8 cellular contexts compared by ENCODE assay signal in genomic region chr1:155061381-155062150, GRCh38. TPM values are rescaled to one million over a fixed set of nuclear protein-coding genes. Genes with fewer than 3 reads are reported as not detected.
DNase-seq lines count a peak whose midpoint lies in the region; ATAC-seq and TF ChIP-seq lines count a peak whose summit lies in the region.

No MANE protein-coding gene starts in this region.

- TF ChIP-seq CTCF in OCI-LY7 (conservative IDR thresholded peaks at IDR 0.05; ENCODE audit: low read length): peak; percentile 92

- H4K20me1 ChIP-seq in Karpas-422 (ENCODE audit: insufficient read depth, low read depth, low read length): 0 out of 2 replicates have a peak, but pooled peaks cover 4% of the 10 kb centered on the region
- H4K20me1 ChIP-seq in OCI-LY7 (ENCODE audit: insufficient read depth, low read length): no peaks in the 10 kb centered on the region

- H3K27me3 ChIP-seq in Karpas-422 (ENCODE audit: low read length): no peaks in the 10 kb centered on the region

- no peaks in the 10 kb centered on the region for H3K27me3 Mint-ChIP-seq in naive thymus-derived CD8-positive, alpha-beta T cell

- CTCF ChIA-PET in OCI-LY7 (lab: Charles Lee; ENCODE audit: unreplicated experiment): interaction anchor here (0.5 to 1.5 kb wide), 7 partner anchors 8 to 170 kb away, joined by 3 to 6 read pairs (median 4); partner anchors contain the start of genes ADAM15, FLAD1 and LENEP

- peak overlapping the region; percentile 95 for H3K4me2 ChIP-seq in Karpas-422 (ENCODE audit: low read depth, low read length, poor library complexity, severe bottlenecking)
- H3K4me2 ChIP-seq in OCI-LY7 (ENCODE audit: low read length): peak overlapping the region; percentile 90

- H3K79me2 ChIP-seq in Karpas-422 (ENCODE audit: low read length) (peaks cover 11% of the 10 kb centered on the region), OCI-LY7 (ENCODE audit: insufficient read depth, low read depth, low read length) (peaks cover 7% of the 10 kb centered on the region; the same call in 1 of the 2 replicates)

- no peak overlapping the region for H2AFZ ChIP-seq in Karpas-422 (ENCODE audit: low read length)
- H2AFZ ChIP-seq in OCI-LY7 (ENCODE audit: low read length): peak overlapping the region; percentile 44; the same call in 1 of the 2 replicates

- H3K4me3 ChIP-seq in Karpas-422 (ENCODE audit: low read length) (peak overlapping the region; percentile 70), OCI-LY7 (ENCODE audit: low read depth, low read length, poor library complexity, severe bottlenecking) (peak overlapping the region; percentile 84)

- no TSS peak for BruUV-seq in OCI-LY7 (replicated peaks; lab: Mats Ljungman, UMichigan)

- intact Hi-C loops in OCI-LY7 (cut with micrococcal nuclease; ENCODE audit: unreplicated experiment): loop anchor here (1.0 to 5.0 kb wide), 10 partner anchors 17 to 503 kb away; partner anchors contain the start of genes ADAR, FLAD1, PYGO2 and UBE2Q1

- DNase-seq in AG08396 (ENCODE audit: low spot score) (peak; percentile 92), Karpas-422 (peak; percentile 99), OCI-LY7 (ENCODE audit: low spot score) (peak; percentile 97), activated T-cell treated with anti-CD3 and anti-CD28 coated beads for 1 hour (ENCODE audit: low read depth) (peak; percentile 97), erythroblast (lab: John Stamatoyannopoulos, UW) (peak; percentile 87 to 93)
- DNase-seq in naive thymus-derived CD8-positive, alpha-beta T cell: peak; percentile 88 to 98 (median 92)
- peak; percentile 99 to 100 for DNase-seq in stimulated activated effector memory CD8-positive, alpha-beta T cell treated with anti-CD3 and anti-CD28 coated beads, Interleukin-12 subunit alpha, Interleukin-12 subunit beta, amount 100 ng/mL, for 72 hours (ENCODE audit: low spot score in 2 of 2)

- H3K4me1 Mint-ChIP-seq in naive thymus-derived CD8-positive, alpha-beta T cell: peaks cover 16 to 44% (median 34%) of the 10 kb centered on the region in 4 donors
- peaks cover 36% of the 10 kb centered on the region for H3K4me1 Mint-ChIP-seq in stimulated activated effector memory CD8-positive, alpha-beta T cell treated with anti-CD3 and anti-CD28 coated beads, Interleukin-12 subunit alpha, Interleukin-12 subunit beta, amount 100 ng/mL, for 72 hours

- peak overlapping the region; percentile 67 for H3K9ac ChIP-seq in Karpas-422 (ENCODE audit: low read length)

- H3K9me3 ChIP-seq in Karpas-422 (ENCODE audit: low read length) (no peaks in the 10 kb centered on the region), OCI-LY7 (ENCODE audit: low read length) (no peaks in the 10 kb centered on the region)

- H3K27ac ChIP-seq in Karpas-422 (ENCODE audit: low read length): peak overlapping the region; percentile 67
- peak overlapping the region; percentile 29 for H3K27ac ChIP-seq in OCI-LY7 (ENCODE audit: low read depth, low read length, poor library complexity, severe bottlenecking)

- H3K27ac Mint-ChIP-seq in naive thymus-derived CD8-positive, alpha-beta T cell: peak overlapping the region in 4 of 10 donors; percentile 28 to 87 (median 64)
- H3K27ac Mint-ChIP-seq in stimulated activated effector memory CD8-positive, alpha-beta T cell treated with anti-CD3 and anti-CD28 coated beads, Interleukin-12 subunit alpha, Interleukin-12 subunit beta, amount 100 ng/mL, for 72 hours: peak overlapping the region; percentile 56

- H3K9me3 Mint-ChIP-seq in naive thymus-derived CD8-positive, alpha-beta T cell: no peaks in the 10 kb centered on the region
- no peaks in the 10 kb centered on the region for H3K9me3 Mint-ChIP-seq in stimulated activated effector memory CD8-positive, alpha-beta T cell treated with anti-CD3 and anti-CD28 coated beads, Interleukin-12 subunit alpha, Interleukin-12 subunit beta, amount 100 ng/mL, for 72 hours

- no peak for TF ChIP-seq POLR2A in erythroblast (IDR thresholded peaks at IDR 0.05; ENCODE audit: low read length)

- H3K9me2 ChIP-seq in Karpas-422 (replicated peaks; ENCODE audit: insufficient read depth, low read length) (no peaks in the 10 kb centered on the region), OCI-LY7 (ENCODE audit: insufficient read depth, low read length) (no peaks in the 10 kb centered on the region)

- POLR2A ChIA-PET in OCI-LY7 (lab: Charles Lee): interaction anchor here (1.0 kb wide), 1 partner anchor 9 kb away, joined by 6 read pairs; no protein-coding TSS in a partner anchor
- POLR2A ChIA-PET in naive thymus-derived CD8-positive, alpha-beta T cell (lab: Charles Lee): interaction anchor here (0.8 to 5.4 kb wide), 9 partner anchors 10 to 502 kb away, joined by 3 to 44 read pairs (median 4); partner anchors contain the start of genes ADAM15, EFNA3 and PMVK

- H3K4me3 Mint-ChIP-seq in naive thymus-derived CD8-positive, alpha-beta T cell: peak overlapping the region in 9 of 10 donors; percentile 32 to 79 (median 72)
- H3K4me3 Mint-ChIP-seq in stimulated activated effector memory CD8-positive, alpha-beta T cell treated with anti-CD3 and anti-CD28 coated beads, Interleukin-12 subunit alpha, Interleukin-12 subunit beta, amount 100 ng/mL, for 72 hours: no peak overlapping the region

- H3K4me1 ChIP-seq in Karpas-422 (ENCODE audit: low read length) (peaks cover 32% of the 10 kb centered on the region), OCI-LY7 (ENCODE audit: insufficient read depth, low read length, poor library complexity, severe bottlenecking) (peaks cover 32% of the 10 kb centered on the region)

- ATAC-seq in GM19023 (IDR thresholded peaks at IDR 0.05; ENCODE audit: unreplicated experiment): peak; percentile 43
- peak; percentile 57 to 66 for ATAC-seq in naive thymus-derived CD8-positive, alpha-beta T cell
- peak; percentile 74 for ATAC-seq in stimulated activated effector memory CD8-positive, alpha-beta T cell treated with anti-CD3 and anti-CD28 coated beads, Interleukin-12 subunit alpha, Interleukin-12 subunit beta, amount 100 ng/mL, for 72 hours

- H3K36me3 ChIP-seq in Karpas-422 (ENCODE audit: insufficient read depth, low read length) (no peaks in the 10 kb centered on the region; the same call in 1 of the 2 replicates), OCI-LY7 (ENCODE audit: insufficient read depth, low read length) (peaks cover 16% of the 10 kb centered on the region; the same call in 1 of the 2 replicates)

- peaks cover 0 to 3% (median 2%) of the 10 kb centered on the region in 3 donors for H3K36me3 Mint-ChIP-seq in naive thymus-derived CD8-positive, alpha-beta T cell
- H3K36me3 Mint-ChIP-seq in stimulated activated effector memory CD8-positive, alpha-beta T cell treated with anti-CD3 and anti-CD28 coated beads, Interleukin-12 subunit alpha, Interleukin-12 subunit beta, amount 100 ng/mL, for 72 hours: peaks cover 18% of the 10 kb centered on the region

RNA-seq across cellular contexts. Expression of gene EFNA4, which starts 2.0 kb away (rescaled TPM):
- 10.4 and 14.5 TPM in 2 replicates for total RNA-seq in Karpas-422 (2014; rRNA removed; shearing (Covaris generic); ENCODE audit: low replicate concordance)
- total RNA-seq in OCI-LY7 (2014; rRNA removed; shearing (Covaris generic)): 10.5 and 11.5 TPM in 2 replicates
- total RNA-seq in OCI-LY7 (2022): 9.0 and 10.1 TPM in 2 replicates
- 1 to 10 TPM; 4.6 to 5.3 TPM for total RNA-seq in naive thymus-derived CD8-positive, alpha-beta T cell
- polyA plus RNA-seq in naive thymus-derived CD8-positive, alpha-beta T cell: 1 to 10 TPM; 1.0 to 2.6 (median 1.1) TPM

RNA-seq across cellular contexts. Expression of gene ADAM15, which starts 10.4 kb away (rescaled TPM):
- total RNA-seq in Karpas-422 (2014; rRNA removed; shearing (Covaris generic); ENCODE audit: low replicate concordance): 33.6 and 50.0 TPM in 2 replicates
- 14.2 and 19.7 TPM in 2 replicates for total RNA-seq in OCI-LY7 (2014; rRNA removed; shearing (Covaris generic))
- 50.4 and 56.1 TPM in 2 replicates for total RNA-seq in OCI-LY7 (2022)
- total RNA-seq in naive thymus-derived CD8-positive, alpha-beta T cell: 10 to 100 TPM; 21.1 to 21.9 TPM
- 1 to 10 TPM; 2.8 to 4.5 (median 3.1) TPM for polyA plus RNA-seq in naive thymus-derived CD8-positive, alpha-beta T cell

RNA-seq across cellular contexts. Expression of gene EFNA3, which starts 17.1 kb away (rescaled TPM):
- total RNA-seq in Karpas-422 (2014; rRNA removed; shearing (Covaris generic); ENCODE audit: low replicate concordance): 12.2 and 15.7 TPM in 2 replicates
- total RNA-seq in OCI-LY7 (2014; rRNA removed; shearing (Covaris generic)): 5.7 and 6.7 TPM in 2 replicates
- 4.8 and 10.8 TPM in 2 replicates for total RNA-seq in OCI-LY7 (2022)
- 1 to 10 TPM in 1 of 2 experiments, under 1 TPM in 1; 0.88 to 1.2 TPM for total RNA-seq in naive thymus-derived CD8-positive, alpha-beta T cell
- 1 to 10 TPM in 1 of 3 donors, under 1 TPM in 2; 0.53 to 1.3 (median 0.56) TPM for polyA plus RNA-seq in naive thymus-derived CD8-positive, alpha-beta T cell

RNA-seq across cellular contexts. Expression of gene DCST1, which starts 27.9 kb away (rescaled TPM):
- not detected in 2 replicates for total RNA-seq in Karpas-422 (2014; rRNA removed; shearing (Covaris generic); ENCODE audit: low replicate concordance)
- total RNA-seq in OCI-LY7 (2014; rRNA removed; shearing (Covaris generic)): not detected in 2 replicates
- not detected in 2 replicates for total RNA-seq in OCI-LY7 (2022)
- not detected for total RNA-seq in naive thymus-derived CD8-positive, alpha-beta T cell
- not detected for polyA plus RNA-seq in naive thymus-derived CD8-positive, alpha-beta T cell

RNA-seq across cellular contexts. Expression of gene DCST2, which starts 28.0 kb away (rescaled TPM):
- 1.3 and 3.5 TPM in 2 replicates for total RNA-seq in Karpas-422 (2014; rRNA removed; shearing (Covaris generic); ENCODE audit: low replicate concordance)
- total RNA-seq in OCI-LY7 (2014; rRNA removed; shearing (Covaris generic)): 0.85 and 1.7 TPM in 2 replicates
- 2.0 and 3.9 TPM in 2 replicates for total RNA-seq in OCI-LY7 (2022)
- 1 to 10 TPM in 1 of 2 experiments, under 1 TPM in 1; 0.83 to 1.1 TPM for total RNA-seq in naive thymus-derived CD8-positive, alpha-beta T cell
- not detected for polyA plus RNA-seq in naive thymus-derived CD8-positive, alpha-beta T cell

Comparison
In these comparisons a context has a peak if more than half of its experiments do, and no peak if none do; other contexts are left out.
1. Peak in every context shown above with its lines: DNase-seq, ATAC-seq, H3K4me3 ChIP-seq and H3K27ac ChIP-seq.